8 cellular contexts compared by ENCODE assay signal in the genomic region with DNA sequence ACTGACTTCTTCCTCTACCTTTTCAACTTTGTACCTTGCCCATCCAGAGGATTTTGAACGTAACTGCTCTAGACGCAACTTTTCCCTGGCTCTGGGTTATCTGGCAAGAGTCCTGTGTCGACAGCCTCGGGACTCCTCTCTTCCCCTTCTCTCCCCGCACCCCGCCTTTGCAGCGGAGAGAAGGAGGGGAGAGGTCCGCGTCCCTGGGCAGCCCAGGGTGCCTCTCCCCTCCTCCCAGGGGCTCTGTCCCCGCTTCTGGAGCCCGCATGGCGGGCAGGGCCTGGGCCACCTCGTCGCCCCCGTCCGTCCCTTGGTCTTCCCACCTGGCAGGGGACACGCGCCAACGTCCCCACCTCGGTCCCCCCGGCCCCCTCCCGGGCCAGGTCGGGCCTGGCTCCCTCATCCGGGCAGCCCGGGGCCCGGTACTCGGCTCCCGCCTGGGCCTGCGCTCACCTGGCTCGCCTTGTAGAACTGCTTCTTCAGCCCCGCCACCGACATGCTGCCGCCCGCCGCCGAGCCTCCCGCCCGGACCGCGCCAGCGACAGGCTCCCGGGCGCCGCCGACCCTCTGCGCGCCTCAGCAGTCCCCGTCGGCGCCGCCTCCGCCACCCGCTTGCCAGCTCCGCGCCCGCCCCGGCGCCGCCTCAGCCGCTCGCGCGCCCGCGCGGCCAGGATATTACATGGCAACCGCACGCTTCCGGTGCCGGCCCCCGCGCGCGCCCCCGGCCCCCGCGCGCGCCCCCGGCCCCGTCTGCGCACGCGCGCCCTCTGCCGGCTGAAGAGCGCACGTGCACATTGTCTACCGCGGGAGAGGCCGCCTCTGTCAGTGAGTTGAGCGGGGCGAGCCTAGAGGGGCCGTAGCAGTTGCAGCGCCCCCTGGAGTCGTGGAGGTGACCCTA. TPM values are rescaled to one million over a fixed set of nuclear protein-coding genes. Genes with fewer than 3 reads are reported as not detected.
A peak's percentile ranks its signal among the peaks of the same experiment; 100 is the strongest.
DNase-seq lines count a peak whose midpoint lies in the region; ATAC-seq and TF ChIP-seq lines count a peak whose summit lies in the region.

A gene with protein sequence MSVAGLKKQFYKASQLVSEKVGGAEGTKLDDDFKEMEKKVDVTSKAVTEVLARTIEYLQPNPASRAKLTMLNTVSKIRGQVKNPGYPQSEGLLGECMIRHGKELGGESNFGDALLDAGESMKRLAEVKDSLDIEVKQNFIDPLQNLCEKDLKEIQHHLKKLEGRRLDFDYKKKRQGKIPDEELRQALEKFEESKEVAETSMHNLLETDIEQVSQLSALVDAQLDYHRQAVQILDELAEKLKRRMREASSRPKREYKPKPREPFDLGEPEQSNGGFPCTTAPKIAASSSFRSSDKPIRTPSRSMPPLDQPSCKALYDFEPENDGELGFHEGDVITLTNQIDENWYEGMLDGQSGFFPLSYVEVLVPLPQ (minus strand): TSS at position 677 of the 898 bp plus-strand sequence. CDS start 179 bp downstream, at position 498.

- TF ChIP-seq CTCF in C4-2B (conservative IDR thresholded peaks at IDR 0.05) (peak; percentile 100), liver (IDR thresholded peaks at IDR 0.05; ENCODE audit: low read depth, low read length, missing input control) (peak; percentile 99)

- peak within 1 kb of the TSS; percentile 97 for H3K27ac ChIP-seq in C4-2B
- peak within 1 kb of the TSS; percentile 96 to 99 for H3K27ac ChIP-seq in liver (ENCODE audit: low read depth in 1 of 2, low read length in 2 of 2)

- no peaks in the 10 kb centered on the region for H3K27me3 ChIP-seq in liver (ENCODE audit: control insufficient read depth in 4 of 4, insufficient read depth in 4 of 4, low read length in 3 of 4)

- DNase-seq in NCI-H526 treated with DMSO at 0.1 percent for 48 hours (lab: John Stamatoyannopoulos, UW) = peak; percentile 65
- DNase-seq in activated CD4-positive, alpha-beta T cell treated with anti-CD3 and anti-CD28 coated beads, Interleukin-2, amount 50 U/mL, for 1 hour = peak; percentile 92
- peak; percentile 96 for DNase-seq in dermis blood vessel endothelial cell
- DNase-seq in stimulated activated CD4-positive, alpha-beta T cell treated with anti-CD3 and anti-CD28 coated beads, Interleukin-4, amount 100 ng/mL, for 24 hours = peak; percentile 93

- H3K9me3 ChIP-seq in liver (ENCODE audit: control insufficient read depth in 4 of 4, low read length in 3 of 4) = no peaks in the 10 kb centered on the region

- under 1% methylated on average over 96 of the region's 96 CpGs for WGBS in liver

- ATAC-seq in GM19351 (IDR thresholded peaks at IDR 0.05; ENCODE audit: unreplicated experiment) = peak; percentile 47
- ATAC-seq in HG03520 (IDR thresholded peaks at IDR 0.05; ENCODE audit: unreplicated experiment) = peak; percentile 59

- H3K9ac ChIP-seq in liver (ENCODE audit: low read depth in 1 of 2, low read length in 2 of 2) = peak within 1 kb of the TSS; percentile 83 to 99

- H3K4me1 ChIP-seq in liver (ENCODE audit: control insufficient read depth in 4 of 4, insufficient read depth in 4 of 4, low read length in 3 of 4) = peaks cover 3 to 51% (median 36%) of the 10 kb centered on the region in 4 donors

- H3K36me3 ChIP-seq in liver (ENCODE audit: control insufficient read depth in 4 of 4, insufficient read depth in 3 of 4, low read depth in 1 of 4, low read length in 3 of 4) = peaks cover 0 to 3% (median 2%) of the 10 kb centered on the region in 4 donors

- peak; percentile 72 to 79 for TF ChIP-seq RAD21 in liver (IDR thresholded peaks at IDR 0.05)

- H3K4me3 ChIP-seq in liver (ENCODE audit: low read depth in 1 of 3, low read length in 3 of 3) = peak within 1 kb of the TSS; percentile 94 to 97 (median 97)

TF ChIP-seq in liver, 16 proteins besides CTCF, POLR2A, EP300 and RAD21:
- TF ChIP-seq, protein P1, sequence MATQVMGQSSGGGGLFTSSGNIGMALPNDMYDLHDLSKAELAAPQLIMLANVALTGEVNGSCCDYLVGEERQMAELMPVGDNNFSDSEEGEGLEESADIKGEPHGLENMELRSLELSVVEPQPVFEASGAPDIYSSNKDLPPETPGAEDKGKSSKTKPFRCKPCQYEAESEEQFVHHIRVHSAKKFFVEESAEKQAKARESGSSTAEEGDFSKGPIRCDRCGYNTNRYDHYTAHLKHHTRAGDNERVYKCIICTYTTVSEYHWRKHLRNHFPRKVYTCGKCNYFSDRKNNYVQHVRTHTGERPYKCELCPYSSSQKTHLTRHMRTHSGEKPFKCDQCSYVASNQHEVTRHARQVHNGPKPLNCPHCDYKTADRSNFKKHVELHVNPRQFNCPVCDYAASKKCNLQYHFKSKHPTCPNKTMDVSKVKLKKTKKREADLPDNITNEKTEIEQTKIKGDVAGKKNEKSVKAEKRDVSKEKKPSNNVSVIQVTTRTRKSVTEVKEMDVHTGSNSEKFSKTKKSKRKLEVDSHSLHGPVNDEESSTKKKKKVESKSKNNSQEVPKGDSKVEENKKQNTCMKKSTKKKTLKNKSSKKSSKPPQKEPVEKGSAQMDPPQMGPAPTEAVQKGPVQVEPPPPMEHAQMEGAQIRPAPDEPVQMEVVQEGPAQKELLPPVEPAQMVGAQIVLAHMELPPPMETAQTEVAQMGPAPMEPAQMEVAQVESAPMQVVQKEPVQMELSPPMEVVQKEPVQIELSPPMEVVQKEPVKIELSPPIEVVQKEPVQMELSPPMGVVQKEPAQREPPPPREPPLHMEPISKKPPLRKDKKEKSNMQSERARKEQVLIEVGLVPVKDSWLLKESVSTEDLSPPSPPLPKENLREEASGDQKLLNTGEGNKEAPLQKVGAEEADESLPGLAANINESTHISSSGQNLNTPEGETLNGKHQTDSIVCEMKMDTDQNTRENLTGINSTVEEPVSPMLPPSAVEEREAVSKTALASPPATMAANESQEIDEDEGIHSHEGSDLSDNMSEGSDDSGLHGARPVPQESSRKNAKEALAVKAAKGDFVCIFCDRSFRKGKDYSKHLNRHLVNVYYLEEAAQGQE (IDR thresholded peaks at IDR 0.05) = peak; percentile 32
- no peak for TF ChIP-seq NR2F2 (IDR thresholded peaks at IDR 0.05)
- peak in 1 of 2 donors; percentile 41 for TF ChIP-seq GABPA (IDR thresholded peaks at IDR 0.05 in 1 of 2, conservative IDR thresholded peaks at IDR 0.05 in 1 of 2)
- TF ChIP-seq, protein P2, sequence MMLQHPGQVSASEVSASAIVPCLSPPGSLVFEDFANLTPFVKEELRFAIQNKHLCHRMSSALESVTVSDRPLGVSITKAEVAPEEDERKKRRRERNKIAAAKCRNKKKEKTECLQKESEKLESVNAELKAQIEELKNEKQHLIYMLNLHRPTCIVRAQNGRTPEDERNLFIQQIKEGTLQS (IDR thresholded peaks at IDR 0.05) = no peak
- TF ChIP-seq FOXA1 (IDR thresholded peaks at IDR 0.05) = no peak
- no peak for TF ChIP-seq TAF1 (conservative IDR thresholded peaks at IDR 0.05)
- TF ChIP-seq JUND (IDR thresholded peaks at IDR 0.05) = no peak
- TF ChIP-seq HNF4G (IDR thresholded peaks at IDR 0.05) = no peak
- peak; percentile 60 for TF ChIP-seq SP1 (IDR thresholded peaks at IDR 0.05)
- TF ChIP-seq, protein P3, sequence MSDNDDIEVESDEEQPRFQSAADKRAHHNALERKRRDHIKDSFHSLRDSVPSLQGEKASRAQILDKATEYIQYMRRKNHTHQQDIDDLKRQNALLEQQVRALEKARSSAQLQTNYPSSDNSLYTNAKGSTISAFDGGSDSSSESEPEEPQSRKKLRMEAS (IDR thresholded peaks at IDR 0.05) = peak; percentile 64
- peak; percentile 47 to 67 for TF ChIP-seq HNF4A (conservative IDR thresholded peaks at IDR 0.05)
- TF ChIP-seq RXRA (IDR thresholded peaks at IDR 0.05) = peak; percentile 31 to 55

RNA-seq across cellular contexts. Expression of the gene that starts here (rescaled TPM):
- total RNA-seq in dermis blood vessel endothelial cell (38.6 and 102 TPM in 2 replicates), liver (10 to 100 TPM; 16.7 to 19.7 TPM)
- polyA plus RNA-seq in liver = 10 to 100 TPM; 16.5 to 27.8 TPM

Comparison
In these comparisons a context has a peak if more than half of its experiments do, and no peak if none do; other contexts are left out.
1. Peak in every context shown above with its lines: DNase-seq, ATAC-seq, H3K4me3 ChIP-seq and H3K27ac ChIP-seq.